ENCODE assay signal across 2 cellular contexts in the genomic region with DNA sequence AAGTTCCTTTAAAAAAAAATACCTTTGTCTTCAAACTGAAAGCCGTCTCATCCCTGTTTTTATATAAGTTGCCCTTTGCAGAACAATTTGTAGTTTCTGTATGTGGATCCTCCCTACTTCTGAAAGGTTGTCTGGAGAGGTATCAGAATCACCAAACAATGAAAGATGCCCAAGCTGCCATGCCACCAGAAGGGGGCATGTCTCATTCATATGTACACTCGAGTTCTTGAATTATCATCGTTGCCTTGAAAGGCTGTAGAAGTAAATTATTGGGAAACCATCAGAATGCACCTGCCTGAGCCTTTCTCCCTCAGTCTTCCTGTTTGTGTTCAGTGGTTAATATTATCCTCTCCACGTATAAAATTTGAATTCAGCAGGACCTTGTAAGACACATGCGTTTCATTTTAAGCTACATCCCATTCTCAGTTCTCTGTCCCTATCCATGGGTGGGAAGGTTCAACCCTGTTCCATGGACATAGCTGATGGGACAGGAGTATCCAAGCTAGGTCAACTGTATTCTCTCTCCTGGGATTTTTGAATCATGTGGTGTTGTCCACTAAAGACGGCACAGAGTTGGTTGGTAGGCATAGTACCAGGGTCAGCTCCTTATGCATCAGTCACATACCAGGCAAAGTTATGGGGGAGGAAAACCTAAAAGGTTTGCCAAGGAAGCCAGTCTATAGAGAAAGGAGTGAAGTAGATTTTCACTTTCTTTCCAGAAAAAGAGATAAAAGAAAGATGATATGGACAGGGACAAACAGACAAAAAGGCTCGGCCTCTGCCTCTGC.
TF ChIP-seq lines count a peak whose summit lies in the region.

No MANE protein-coding gene starts in this region.

TF ChIP-seq in Ishikawa, 13 proteins besides CTCF, POLR2A, EP300 and RAD21:
- no peak for TF ChIP-seq TCF12 (IDR thresholded peaks at IDR 0.05; ENCODE audit: low read depth)
- TF ChIP-seq ZBTB7A (IDR thresholded peaks at IDR 0.05; ENCODE audit: low read depth) = no peak
- TF ChIP-seq, protein P1, sequence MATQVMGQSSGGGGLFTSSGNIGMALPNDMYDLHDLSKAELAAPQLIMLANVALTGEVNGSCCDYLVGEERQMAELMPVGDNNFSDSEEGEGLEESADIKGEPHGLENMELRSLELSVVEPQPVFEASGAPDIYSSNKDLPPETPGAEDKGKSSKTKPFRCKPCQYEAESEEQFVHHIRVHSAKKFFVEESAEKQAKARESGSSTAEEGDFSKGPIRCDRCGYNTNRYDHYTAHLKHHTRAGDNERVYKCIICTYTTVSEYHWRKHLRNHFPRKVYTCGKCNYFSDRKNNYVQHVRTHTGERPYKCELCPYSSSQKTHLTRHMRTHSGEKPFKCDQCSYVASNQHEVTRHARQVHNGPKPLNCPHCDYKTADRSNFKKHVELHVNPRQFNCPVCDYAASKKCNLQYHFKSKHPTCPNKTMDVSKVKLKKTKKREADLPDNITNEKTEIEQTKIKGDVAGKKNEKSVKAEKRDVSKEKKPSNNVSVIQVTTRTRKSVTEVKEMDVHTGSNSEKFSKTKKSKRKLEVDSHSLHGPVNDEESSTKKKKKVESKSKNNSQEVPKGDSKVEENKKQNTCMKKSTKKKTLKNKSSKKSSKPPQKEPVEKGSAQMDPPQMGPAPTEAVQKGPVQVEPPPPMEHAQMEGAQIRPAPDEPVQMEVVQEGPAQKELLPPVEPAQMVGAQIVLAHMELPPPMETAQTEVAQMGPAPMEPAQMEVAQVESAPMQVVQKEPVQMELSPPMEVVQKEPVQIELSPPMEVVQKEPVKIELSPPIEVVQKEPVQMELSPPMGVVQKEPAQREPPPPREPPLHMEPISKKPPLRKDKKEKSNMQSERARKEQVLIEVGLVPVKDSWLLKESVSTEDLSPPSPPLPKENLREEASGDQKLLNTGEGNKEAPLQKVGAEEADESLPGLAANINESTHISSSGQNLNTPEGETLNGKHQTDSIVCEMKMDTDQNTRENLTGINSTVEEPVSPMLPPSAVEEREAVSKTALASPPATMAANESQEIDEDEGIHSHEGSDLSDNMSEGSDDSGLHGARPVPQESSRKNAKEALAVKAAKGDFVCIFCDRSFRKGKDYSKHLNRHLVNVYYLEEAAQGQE (IDR thresholded peaks at IDR 0.05; ENCODE audit: low read depth) = peak; percentile 66
- no peak for TF ChIP-seq CEBPB (IDR thresholded peaks at IDR 0.05)
- no peak for TF ChIP-seq NFIC (IDR thresholded peaks at IDR 0.05)
- TF ChIP-seq, protein P2, sequence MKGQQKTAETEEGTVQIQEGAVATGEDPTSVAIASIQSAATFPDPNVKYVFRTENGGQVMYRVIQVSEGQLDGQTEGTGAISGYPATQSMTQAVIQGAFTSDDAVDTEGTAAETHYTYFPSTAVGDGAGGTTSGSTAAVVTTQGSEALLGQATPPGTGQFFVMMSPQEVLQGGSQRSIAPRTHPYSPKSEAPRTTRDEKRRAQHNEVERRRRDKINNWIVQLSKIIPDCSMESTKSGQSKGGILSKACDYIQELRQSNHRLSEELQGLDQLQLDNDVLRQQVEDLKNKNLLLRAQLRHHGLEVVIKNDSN (IDR thresholded peaks at IDR 0.05) = no peak
- TF ChIP-seq, protein P3, sequence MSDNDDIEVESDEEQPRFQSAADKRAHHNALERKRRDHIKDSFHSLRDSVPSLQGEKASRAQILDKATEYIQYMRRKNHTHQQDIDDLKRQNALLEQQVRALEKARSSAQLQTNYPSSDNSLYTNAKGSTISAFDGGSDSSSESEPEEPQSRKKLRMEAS (IDR thresholded peaks at IDR 0.05) = no peak

TF ChIP-seq in K562, 482 proteins besides CTCF, POLR2A, EP300 and RAD21:
- TF ChIP-seq ZNF174 (CRISPR knock-in tag; IDR thresholded peaks at IDR 0.05) (no peak), HIVEP1 (CRISPR knock-in tag; IDR thresholded peaks at IDR 0.05) (no peak), JUN (IDR thresholded peaks at IDR 0.05; ENCODE audit: borderline replicate concordance, low read depth, low read length) (no peak), JUN (CRISPR knock-in tag; IDR thresholded peaks at IDR 0.05; ENCODE audit: borderline replicate concordance) (no peak), KLF1 (tag; IDR thresholded peaks at IDR 0.05) (no peak), TEAD2 (tag; IDR thresholded peaks at IDR 0.05) (no peak), ZNF766 (CRISPR knock-in tag; conservative IDR thresholded peaks at IDR 0.05) (no peak), TCF3 (CRISPR knock-in tag; IDR thresholded peaks at IDR 0.05) (no peak), NFIC (IDR thresholded peaks at IDR 0.05) (no peak), ZNF121 (CRISPR knock-in tag; conservative IDR thresholded peaks at IDR 0.05) (no peak), ARHGAP35 (IDR thresholded peaks at IDR 0.05; ENCODE audit: partially characterized antibody) (no peak), ZBED1 (IDR thresholded peaks at IDR 0.05) (no peak), SNIP1 (IDR thresholded peaks at IDR 0.05; ENCODE audit: low read depth) (no peak), RCOR1 (IDR thresholded peaks at IDR 0.05; ENCODE audit: borderline replicate concordance in 1 of 2, low read depth in 2 of 2, low read length in 2 of 2) (no peak), MYNN (IDR thresholded peaks at IDR 0.05) (no peak), MYNN (CRISPR knock-in tag; IDR thresholded peaks at IDR 0.05) (no peak)
- TF ChIP-seq, protein P4, sequence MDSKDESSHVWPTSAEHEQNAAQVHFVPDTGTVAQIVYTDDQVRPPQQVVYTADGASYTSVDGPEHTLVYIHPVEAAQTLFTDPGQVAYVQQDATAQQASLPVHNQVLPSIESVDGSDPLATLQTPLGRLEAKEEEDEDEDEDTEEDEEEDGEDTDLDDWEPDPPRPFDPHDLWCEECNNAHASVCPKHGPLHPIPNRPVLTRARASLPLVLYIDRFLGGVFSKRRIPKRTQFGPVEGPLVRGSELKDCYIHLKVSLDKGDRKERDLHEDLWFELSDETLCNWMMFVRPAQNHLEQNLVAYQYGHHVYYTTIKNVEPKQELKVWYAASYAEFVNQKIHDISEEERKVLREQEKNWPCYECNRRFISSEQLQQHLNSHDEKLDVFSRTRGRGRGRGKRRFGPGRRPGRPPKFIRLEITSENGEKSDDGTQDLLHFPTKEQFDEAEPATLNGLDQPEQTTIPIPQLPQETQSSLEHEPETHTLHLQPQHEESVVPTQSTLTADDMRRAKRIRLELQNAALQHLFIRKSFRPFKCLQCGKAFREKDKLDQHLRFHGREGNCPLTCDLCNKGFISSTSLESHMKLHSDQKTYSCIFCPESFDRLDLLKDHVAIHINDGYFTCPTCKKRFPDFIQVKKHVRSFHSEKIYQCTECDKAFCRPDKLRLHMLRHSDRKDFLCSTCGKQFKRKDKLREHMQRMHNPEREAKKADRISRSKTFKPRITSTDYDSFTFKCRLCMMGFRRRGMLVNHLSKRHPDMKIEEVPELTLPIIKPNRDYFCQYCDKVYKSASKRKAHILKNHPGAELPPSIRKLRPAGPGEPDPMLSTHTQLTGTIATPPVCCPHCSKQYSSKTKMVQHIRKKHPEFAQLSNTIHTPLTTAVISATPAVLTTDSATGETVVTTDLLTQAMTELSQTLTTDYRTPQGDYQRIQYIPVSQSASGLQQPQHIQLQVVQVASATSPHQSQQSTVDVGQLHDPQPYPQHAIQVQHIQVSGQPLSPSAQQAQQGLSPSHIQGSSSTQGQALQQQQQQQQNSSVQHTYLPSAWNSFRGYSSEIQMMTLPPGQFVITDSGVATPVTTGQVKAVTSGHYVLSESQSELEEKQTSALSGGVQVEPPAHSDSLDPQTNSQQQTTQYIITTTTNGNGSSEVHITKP (IDR thresholded peaks at IDR 0.05; ENCODE audit: partially characterized antibody) = no peak
- TF ChIP-seq, protein P5, sequence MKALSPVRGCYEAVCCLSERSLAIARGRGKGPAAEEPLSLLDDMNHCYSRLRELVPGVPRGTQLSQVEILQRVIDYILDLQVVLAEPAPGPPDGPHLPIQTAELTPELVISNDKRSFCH (CRISPR knock-in tag; IDR thresholded peaks at IDR 0.05) = no peak
- TF ChIP-seq, protein P5 (tag; IDR thresholded peaks at IDR 0.05) = no peak
- TF ChIP-seq, protein P6, sequence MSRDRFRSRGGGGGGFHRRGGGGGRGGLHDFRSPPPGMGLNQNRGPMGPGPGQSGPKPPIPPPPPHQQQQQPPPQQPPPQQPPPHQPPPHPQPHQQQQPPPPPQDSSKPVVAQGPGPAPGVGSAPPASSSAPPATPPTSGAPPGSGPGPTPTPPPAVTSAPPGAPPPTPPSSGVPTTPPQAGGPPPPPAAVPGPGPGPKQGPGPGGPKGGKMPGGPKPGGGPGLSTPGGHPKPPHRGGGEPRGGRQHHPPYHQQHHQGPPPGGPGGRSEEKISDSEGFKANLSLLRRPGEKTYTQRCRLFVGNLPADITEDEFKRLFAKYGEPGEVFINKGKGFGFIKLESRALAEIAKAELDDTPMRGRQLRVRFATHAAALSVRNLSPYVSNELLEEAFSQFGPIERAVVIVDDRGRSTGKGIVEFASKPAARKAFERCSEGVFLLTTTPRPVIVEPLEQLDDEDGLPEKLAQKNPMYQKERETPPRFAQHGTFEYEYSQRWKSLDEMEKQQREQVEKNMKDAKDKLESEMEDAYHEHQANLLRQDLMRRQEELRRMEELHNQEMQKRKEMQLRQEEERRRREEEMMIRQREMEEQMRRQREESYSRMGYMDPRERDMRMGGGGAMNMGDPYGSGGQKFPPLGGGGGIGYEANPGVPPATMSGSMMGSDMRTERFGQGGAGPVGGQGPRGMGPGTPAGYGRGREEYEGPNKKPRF (IDR thresholded peaks at IDR 0.05; ENCODE audit: low read depth, low read length) = no peak
- TF ChIP-seq, protein P7, sequence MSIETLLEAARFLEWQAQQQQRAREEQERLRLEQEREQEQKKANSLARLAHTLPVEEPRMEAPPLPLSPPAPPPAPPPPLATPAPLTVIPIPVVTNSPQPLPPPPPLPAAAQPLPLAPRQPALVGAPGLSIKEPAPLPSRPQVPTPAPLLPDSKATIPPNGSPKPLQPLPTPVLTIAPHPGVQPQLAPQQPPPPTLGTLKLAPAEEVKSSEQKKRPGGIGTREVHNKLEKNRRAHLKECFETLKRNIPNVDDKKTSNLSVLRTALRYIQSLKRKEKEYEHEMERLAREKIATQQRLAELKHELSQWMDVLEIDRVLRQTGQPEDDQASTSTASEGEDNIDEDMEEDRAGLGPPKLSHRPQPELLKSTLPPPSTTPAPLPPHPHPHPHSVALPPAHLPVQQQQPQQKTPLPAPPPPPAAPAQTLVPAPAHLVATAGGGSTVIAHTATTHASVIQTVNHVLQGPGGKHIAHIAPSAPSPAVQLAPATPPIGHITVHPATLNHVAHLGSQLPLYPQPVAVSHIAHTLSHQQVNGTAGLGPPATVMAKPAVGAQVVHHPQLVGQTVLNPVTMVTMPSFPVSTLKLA (conservative IDR thresholded peaks at IDR 0.05) = no peak
